19 cellular contexts compared by ENCODE assay signal in the genomic region with DNA sequence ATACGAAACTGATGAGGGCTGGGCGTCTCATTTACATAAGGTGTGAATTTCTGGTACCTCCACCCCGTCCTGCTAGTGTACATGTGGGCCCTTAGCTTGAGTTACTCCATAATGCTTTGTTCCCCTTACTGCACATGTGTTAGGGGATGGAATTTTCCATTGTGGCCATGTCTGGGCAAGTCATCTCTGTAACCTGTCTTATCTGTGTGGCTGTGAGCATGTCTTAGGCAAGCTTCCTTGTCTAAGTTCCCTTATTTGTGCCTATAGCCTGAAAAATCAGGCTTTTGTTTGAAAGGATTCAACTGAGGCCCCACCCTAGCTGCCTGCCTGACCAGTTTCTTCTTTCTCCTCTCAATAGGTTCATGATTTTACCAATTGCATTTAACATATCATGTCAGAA.
A peak's percentile ranks its signal among the peaks of the same experiment; 100 is the strongest.
DNase-seq lines count a peak whose midpoint lies in the region; ATAC-seq and TF ChIP-seq lines count a peak whose summit lies in the region.
"Had no signal": no experiment of that assay in that cellular context is flagged by ENCODE, and none has a peak within 500 bp of the region (broad histone marks: within the 10 kb centered on the region; RNA-seq: fewer than 3 reads in every experiment).

No MANE protein-coding gene starts in this region.

- in situ Hi-C loops in KBM-7 (cut with MboI; ENCODE audit: low pct_unique_long_range_greater_than_20kb, low sequenced_read_pairs), result loop anchor here (25.0 kb wide), 1 partner anchor 216 kb away; no protein-coding TSS in a partner anchor

- H3K27me3 ChIP-seq in esophagus squamous epithelium (no peaks in the 10 kb centered on the region), endodermal cell (ENCODE audit: control insufficient read depth, insufficient read depth, low read length, poor library complexity, severe bottlenecking) (peaks cover 29% of the 10 kb centered on the region)
- H3K27me3 ChIP-seq: BLaER1 treated with 17β-estradiol and CSF1 and Interleukin-3, amounts not matched to agents 10 nM and 100 nM had no signal

- H3K9me3 ChIP-seq in esophagus squamous epithelium (no peaks in the 10 kb centered on the region), endodermal cell (ENCODE audit: control insufficient read depth, low read length) (peaks cover 13% of the 10 kb centered on the region)

- ATAC-seq in HG03378 (IDR thresholded peaks at IDR 0.05; ENCODE audit: unreplicated experiment), result no peak
- ATAC-seq: sciatic nerve had no signal

- no peak overlapping the region for H3K9ac ChIP-seq in endodermal cell (ENCODE audit: extremely low read depth, low read length, poor library complexity, severe bottlenecking)
- H3K9ac ChIP-seq: BLaER1 treated with 17β-estradiol and CSF1 and Interleukin-3, amounts not matched to agents 10 nM and 100 nM had no signal

- peaks cover 16% of the 10 kb centered on the region for H3K27me3 Mint-ChIP-seq in endodermal cell (ENCODE audit: insufficient read depth)
- H3K27me3 Mint-ChIP-seq: activated CD4-positive, alpha-beta T cell treated with anti-CD3 and anti-CD28 coated beads, Interleukin-2, amount 10 ng/mL, durations not matched to agents 7 days and 5 days; brain had no signal

- intact Hi-C loops in esophagus squamous epithelium (cut with DNase I), result no loop called here

- 37 to 46% methylated on average over 3 of the region's 3 CpGs for WGBS in esophagus squamous epithelium, 2 donors
- 87 to 95% methylated on average over 3 of the region's 3 CpGs for WGBS in endodermal cell (ENCODE audit: insufficient coverage in 1 of 2, insufficient read length in 1 of 2), 2 experiments

- H3K4me3 ChIP-seq in esophagus squamous epithelium (no peak overlapping the region), skin epidermis (no peak overlapping the region), endodermal cell (ENCODE audit: low read length) (no peak overlapping the region)
- H3K4me3 ChIP-seq: BLaER1 treated with 17β-estradiol and CSF1 and Interleukin-3, amounts not matched to agents 10 nM and 100 nM had no signal

- H3K36me3 ChIP-seq in esophagus squamous epithelium, result no peaks in the 10 kb centered on the region
- no peaks in the 10 kb centered on the region for H3K36me3 ChIP-seq in endodermal cell (ENCODE audit: control insufficient read depth, insufficient read depth, low read length)
- H3K36me3 ChIP-seq: BLaER1 treated with 17β-estradiol and CSF1 and Interleukin-3, amounts not matched to agents 10 nM and 100 nM had no signal

- H3K4me1 Mint-ChIP-seq in endodermal cell, result peaks cover 27% of the 10 kb centered on the region
- H3K4me1 Mint-ChIP-seq: activated CD4-positive, alpha-beta T cell treated with anti-CD3 and anti-CD28 coated beads, Interleukin-2, amount 10 ng/mL, durations not matched to agents 7 days and 5 days had no signal

- no peak for TF ChIP-seq POLR2A in esophagus squamous epithelium (IDR thresholded peaks at IDR 0.05)

- H3K4me3 Mint-ChIP-seq in endodermal cell, result no peak overlapping the region
- H3K4me3 Mint-ChIP-seq: activated CD4-positive, alpha-beta T cell treated with anti-CD3 and anti-CD28 coated beads, Interleukin-2, amount 10 ng/mL, durations not matched to agents 7 days and 5 days; brain; T-helper 2 cell treated with Interferon-gamma antibody and Interleukin-4, amounts not matched to agents 5 μg/mL and 100 μg/mL, for 36 hours had no signal

- H3K4me1 ChIP-seq in esophagus squamous epithelium, result peaks cover 6 to 51% (median 20%) of the 10 kb centered on the region in 3 donors
- H3K4me1 ChIP-seq in endodermal cell (ENCODE audit: control insufficient read depth, insufficient read depth, low read length), result peaks cover 6% of the 10 kb centered on the region

- TF ChIP-seq CTCF in esophagus squamous epithelium (IDR thresholded peaks at IDR 0.05), result peak in 1 of 6 experiments; percentile 5
- no peak for TF ChIP-seq CTCF in endodermal cell (conservative IDR thresholded peaks at IDR 0.05)

- H3K9me3 Mint-ChIP-seq in endodermal cell, result peaks cover 10% of the 10 kb centered on the region
- H3K9me3 Mint-ChIP-seq: activated CD4-positive, alpha-beta T cell treated with anti-CD3 and anti-CD28 coated beads, Interleukin-2, amount 10 ng/mL, durations not matched to agents 7 days and 5 days; T-helper 2 cell treated with Interferon-gamma antibody and Interleukin-4, amounts not matched to agents 5 μg/mL and 100 μg/mL, for 36 hours had no signal

- no peaks in the 10 kb centered on the region for H3K36me3 Mint-ChIP-seq in endodermal cell (ENCODE audit: low read depth)

- DNase-seq in KBM-7, result peak; percentile 87
- peak; percentile 51 for DNase-seq in SIG-M5 (lab: John Stamatoyannopoulos, UW)
- DNase-seq in esophagus squamous epithelium (lab: John Stamatoyannopoulos, UW), result no peak
- no peak for DNase-seq in NCI-H2171 treated with DMSO at 0.1 percent for 48 hours (lab: John Stamatoyannopoulos, UW)
- DNase-seq in endodermal cell, result no peak
- no peak for DNase-seq in HPDE6-E6E7 (ENCODE audit: extremely low spot score)
- DNase-seq: activated CD4-positive, alpha-beta T cell treated with anti-CD3 and anti-CD28 coated beads, Interleukin-2, amount 10 ng/mL, durations not matched to agents 7 days and 5 days; activated naive CD4-positive, alpha-beta T cell treated with anti-CD3 and anti-CD28 coated beads, Interleukin-2, amount 50 U/mL, for 16 hours; DND-41; GOT3; NCI-H2029 treated with DMSO at 0.1 percent for 48 hours; NCI-H526 treated with DMSO at 0.1 percent for 48 hours; stimulated activated CD4-positive, alpha-beta T cell treated with anti-CD3 and anti-CD28 coated beads, Interleukin-4, amount 100 ng/mL, for 24 hours had no signal

- peak overlapping the region; percentile 49 to 80 (median 66) for H3K27ac ChIP-seq in esophagus squamous epithelium
- peak overlapping the region in 11 of 21 experiments; percentile 4 to 61 (median 22) for H3K27ac ChIP-seq in skin epidermis
- H3K27ac ChIP-seq in endodermal cell (ENCODE audit: low read depth, low read length), result no peak overlapping the region

- no peak overlapping the region for H3K27ac Mint-ChIP-seq in endodermal cell
- H3K27ac Mint-ChIP-seq: activated CD4-positive, alpha-beta T cell treated with anti-CD3 and anti-CD28 coated beads, Interleukin-2, amount 10 ng/mL, durations not matched to agents 7 days and 5 days; T-helper 2 cell treated with Interferon-gamma antibody and Interleukin-4, amounts not matched to agents 5 μg/mL and 100 μg/mL, for 36 hours had no signal

Comparison
In these comparisons a context has a peak if more than half of its experiments do, and no peak if none do; other contexts are left out.
1. DNase-seq: peak in KBM-7 (single experiment) and SIG-M5 (single experiment); none in esophagus squamous epithelium (single experiment), NCI-H2171 treated with DMSO at 0.1 percent for 48 hours (single experiment), endodermal cell (single experiment) and HPDE6-E6E7 (single experiment).